In genomic region chr1:234009668-234010067, GRCh38 we compare ENCODE assay signal across 24 cellular contexts.
"Had no signal": no experiment of that assay in that cellular context is flagged by ENCODE, and none has a peak within 500 bp of the region (broad histone marks: within the 10 kb centered on the region; RNA-seq: fewer than 3 reads in every experiment).

No MANE protein-coding gene starts in this region.

- DNase-seq: stimulated activated CD4-positive, alpha-beta T cell treated with anti-CD3 and anti-CD28 coated beads, Interleukin-2, amount 100 ng/mL, for 48 hours; stimulated activated CD4-positive, alpha-beta T cell treated with anti-CD3 and anti-CD28 coated beads, Interleukin-4, amount 100 ng/mL, for 1 hour; stimulated activated CD4-positive, alpha-beta T cell treated with anti-CD3 and anti-CD28 coated beads, Interleukin-4, amount 100 ng/mL, for 24 hours; stimulated activated CD4-positive, alpha-beta T cell treated with anti-CD3 and anti-CD28 coated beads, Interleukin-4, amount 100 ng/mL, for 4 hours; stimulated activated CD8-positive, alpha-beta memory T cell treated with anti-CD3 and anti-CD28 coated beads, Interleukin-4, amount 100 ng/mL, for 48 hours; stimulated activated naive B cell treated with anti-CD40 and anti-IgM and Interleukin-4, amounts not matched to agents 10 μg/mL and 1 μg/mL and 100 μg/mL, for 72 hours; stimulated activated naive CD4-positive, alpha-beta T cell; stimulated activated naive CD4-positive, alpha-beta T cell treated with Interleukin-2 at 50 U/mL for 16 hours; stimulated activated naive CD8-positive, alpha-beta T cell treated with anti-CD3 and anti-CD28 coated beads, Interleukin-15, amount 100 ng/mL, for 72 hours; stimulated activated naive CD8-positive, alpha-beta T cell treated with anti-CD3 and anti-CD28 coated beads, Interleukin-15, Interleukin-2, amounts not matched to agents 100 U/mL and 50 U/mL, for 24 hours; stomach; substantia nigra; testis; thyroid gland; tibial artery; transverse colon; trophoblast cell; upper lobe of left lung; upper lobe of right lung; uterus had no signal

- H3K9me3 ChIP-seq: suprapubic skin, testis, thoracic aorta, thyroid gland, tibial artery, transverse colon, upper lobe of right lung, uterus, vagina had no signal

- H3K4me3 ChIP-seq: stomach, suprapubic skin, testis, thoracic aorta, thyroid gland, tibial artery, tibial nerve, transverse colon, upper lobe of left lung, upper lobe of right lung, uterus, vagina had no signal

- H3K4me1 ChIP-seq: stomach, suprapubic skin, testis, thyroid gland, tibial artery, tibial nerve, transverse colon, upper lobe of left lung, upper lobe of right lung, uterus, vagina had no signal

- H3K36me3 ChIP-seq: stomach, suprapubic skin, thoracic aorta, thyroid gland, tibial artery, tibial nerve, transverse colon, upper lobe of left lung, upper lobe of right lung, uterus, vagina had no signal

- H3K27ac ChIP-seq: stomach, suprapubic skin, testis, thoracic aorta, thyroid gland, tibial artery, tibial nerve, transverse colon, upper lobe of left lung, upper lobe of right lung, uterus, vagina had no signal
